ENCODE assay signal across 22 cellular contexts in genomic region chr2:189553689-189554088, GRCh38. TPM values are rescaled to one million over a fixed set of nuclear protein-coding genes. Genes with fewer than 3 reads are reported as not detected.
DNase-seq lines count a peak whose midpoint lies in the region; ATAC-seq and TF ChIP-seq lines count a peak whose summit lies in the region.
"Had no signal": no experiment of that assay in that cellular context is flagged by ENCODE, and none has a peak within 500 bp of the region (broad histone marks: within the 10 kb centered on the region; RNA-seq: fewer than 3 reads in every experiment).

No MANE protein-coding gene starts in this region.

- H3K4me3 Mint-ChIP-seq in type B pancreatic cell = peak overlapping the region; percentile 24
- H3K4me3 Mint-ChIP-seq: activated CD4-positive, alpha-beta T cell treated with anti-CD3 and anti-CD28 coated beads, Interleukin-2, amount 10 ng/mL, durations not matched to agents 7 days and 5 days; CD4-positive, CD25-positive, alpha-beta regulatory T cell; stimulated activated effector memory CD8-positive, alpha-beta T cell treated with anti-CD3 and anti-CD28 coated beads, Interleukin-12 subunit alpha, Interleukin-12 subunit beta, amount 100 ng/mL, for 72 hours had no signal

- no peaks in the 10 kb centered on the region for H3K9me3 Mint-ChIP-seq in type B pancreatic cell
- H3K9me3 Mint-ChIP-seq: activated CD4-positive, alpha-beta T cell treated with anti-CD3 and anti-CD28 coated beads, Interleukin-2, amount 10 ng/mL, durations not matched to agents 7 days and 5 days; stimulated activated effector memory CD8-positive, alpha-beta T cell treated with anti-CD3 and anti-CD28 coated beads, Interleukin-12 subunit alpha, Interleukin-12 subunit beta, amount 100 ng/mL, for 72 hours had no signal

- H3K36me3 Mint-ChIP-seq in type B pancreatic cell = no peaks in the 10 kb centered on the region
- H3K36me3 Mint-ChIP-seq: stimulated activated effector memory CD8-positive, alpha-beta T cell treated with anti-CD3 and anti-CD28 coated beads, Interleukin-12 subunit alpha, Interleukin-12 subunit beta, amount 100 ng/mL, for 72 hours had no signal

- WGBS in adrenal gland, 4 donors = 90 to 95% (median 92%) methylated on average over 1 of the region's 1 CpG

- no peaks in the 10 kb centered on the region for H3K9me3 ChIP-seq in adrenal gland (replicated peaks in 1 of 3)
- H3K9me3 ChIP-seq in MG63 = no peaks in the 10 kb centered on the region
- H3K9me3 ChIP-seq: neutrophil had no signal

- no peak overlapping the region for H3K27ac Mint-ChIP-seq in type B pancreatic cell
- H3K27ac Mint-ChIP-seq: activated CD4-positive, alpha-beta T cell treated with anti-CD3 and anti-CD28 coated beads, Interleukin-2, amount 10 ng/mL, durations not matched to agents 7 days and 5 days; stimulated activated effector memory CD8-positive, alpha-beta T cell treated with anti-CD3 and anti-CD28 coated beads, Interleukin-12 subunit alpha, Interleukin-12 subunit beta, amount 100 ng/mL, for 72 hours had no signal

- H3K27me3 Mint-ChIP-seq in type B pancreatic cell = no peaks in the 10 kb centered on the region
- H3K27me3 Mint-ChIP-seq: activated CD4-positive, alpha-beta T cell treated with anti-CD3 and anti-CD28 coated beads, Interleukin-2, amount 10 ng/mL, durations not matched to agents 7 days and 5 days had no signal

- no peaks in the 10 kb centered on the region for H3K36me3 ChIP-seq in adrenal gland (replicated peaks in 1 of 2)
- no peaks in the 10 kb centered on the region for H3K36me3 ChIP-seq in MG63

- no peak for ATAC-seq in HG03025 (IDR thresholded peaks at IDR 0.05; ENCODE audit: low FRiP score, unreplicated experiment)
- ATAC-seq: stimulated activated effector memory CD8-positive, alpha-beta T cell treated with anti-CD3 and anti-CD28 coated beads, Interleukin-12 subunit alpha, Interleukin-12 subunit beta, amount 100 ng/mL, for 72 hours had no signal

- H3K4me3 ChIP-seq in adrenal gland (no peak overlapping the region), MG63 (no peak overlapping the region)
- H3K4me3 ChIP-seq: SK-N-MC, skin epidermis had no signal

- intact Hi-C loops in adrenal gland (cut with DNase I) = no loop called here

- TF ChIP-seq CTCF in adrenal gland (IDR thresholded peaks at IDR 0.05) (no peak), type B pancreatic cell (conservative IDR thresholded peaks at IDR 0.05) (no peak)

- TF ChIP-seq POLR2A in adrenal gland (IDR thresholded peaks at IDR 0.05) = no peak

- H3K4me1 Mint-ChIP-seq in type B pancreatic cell (ENCODE audit: unreplicated experiment) = peaks cover 30% of the 10 kb centered on the region
- H3K4me1 Mint-ChIP-seq: activated CD4-positive, alpha-beta T cell treated with anti-CD3 and anti-CD28 coated beads, Interleukin-2, amount 10 ng/mL, durations not matched to agents 7 days and 5 days; stimulated activated effector memory CD8-positive, alpha-beta T cell treated with anti-CD3 and anti-CD28 coated beads, Interleukin-12 subunit alpha, Interleukin-12 subunit beta, amount 100 ng/mL, for 72 hours had no signal

- peaks cover 59 to 85% of the 10 kb centered on the region in 2 donors for H3K4me1 ChIP-seq in adrenal gland (replicated peaks in 1 of 2)

- peak; percentile 15 for DNase-seq in HT1080 (ENCODE audit: low read depth)
- no peak for DNase-seq in adrenal gland
- DNase-seq in kidney tubule cell (ENCODE audit: low spot score) = peak; percentile 51
- no peak for DNase-seq in type B pancreatic cell (ENCODE audit: extremely low spot score, unreplicated experiment)
- DNase-seq in stimulated activated CD4-positive, alpha-beta T cell treated with anti-CD3 and anti-CD28 coated beads, Interleukin-2, amount 100 ng/mL, for 24 hours = no peak
- no peak for DNase-seq in MG63
- DNase-seq: activated CD4-positive, alpha-beta T cell treated with anti-CD3 and anti-CD28 coated beads, Interleukin-2, amount 10 ng/mL, durations not matched to agents 7 days and 5 days; activated naive CD4-positive, alpha-beta T cell; activated T-cell treated with anti-CD3 and anti-CD28 coated beads, Interleukin-2, amount 50 U/mL, for 48 hours; CD4-positive, CD25-positive, alpha-beta regulatory T cell; DMS 273 treated with DMSO at 0.1 percent for 48 hours; effector memory CD4-positive, alpha-beta T cell; Kasumi-1; NCI-H1048; NCI-H187 treated with DMSO at 0.1 percent for 48 hours; NCI-H524 treated with DMSO at 0.1 percent for 48 hours; T-helper 2 cell had no signal

- H3K27ac ChIP-seq in adrenal gland = peak overlapping the region in 4 of 5 donors; percentile 37 to 80 (median 62)
- H3K27ac ChIP-seq: neutrophil, SK-N-MC had no signal

- H3K27me3 ChIP-seq in adrenal gland (no peaks in the 10 kb centered on the region), MG63 (no peaks in the 10 kb centered on the region)
- H3K27me3 ChIP-seq: neutrophil had no signal

RNA-seq across cellular contexts. Expression of gene SLC40A1, which starts 26.9 kb away (rescaled TPM):
- total RNA-seq in HT1080 (2014; rRNA removed; shearing (Covaris generic)) = 0.29 and 0.57 TPM in 2 replicates
- 0.75 and 0.88 TPM in 2 replicates for polyA plus RNA-seq in HT1080 (2015; cell fraction: cytosol; rRNA removed)
- 0.38 and 0.58 TPM in 2 replicates for polyA plus RNA-seq in HT1080 (2015; cell fraction: nucleus; rRNA removed)
- total RNA-seq in adrenal gland (1,000 to 10,000 TPM in 5 of 8 donors, 100 to 1,000 TPM in 2, 10 to 100 TPM in 1; 84.1 to 3,561 (median 1,319) TPM), type B pancreatic cell (ENCODE audit: low replicate concordance) (23.0 and 78.9 TPM in 2 replicates)
- 100 to 1,000 TPM; 115 to 215 (median 154) TPM for polyA plus RNA-seq in adrenal gland
- 0.13 TPM in 1 of 2 replicates, not detected in the other for total RNA-seq in MG63 (2014; rRNA removed; shearing (Covaris generic); ENCODE audit: low replicate concordance)

Comparison
In these comparisons a context has a peak if more than half of its experiments do, and no peak if none do; other contexts are left out.
1. DNase-seq: peak in HT1080 (single experiment) and kidney tubule cell (single experiment); none in adrenal gland (0 of 7), type B pancreatic cell (single experiment), stimulated activated CD4-positive, alpha-beta T cell treated with anti-CD3 and anti-CD28 coated beads, Interleukin-2, amount 100 ng/mL, for 24 hours (0 of 2) and MG63 (single experiment).
2. RNA of gene SLC40A1, which starts 26.9 kb away (total RNA-seq): 84.1 to 3,561 TPM in adrenal gland and 23.0 to 78.9 TPM in type B pancreatic cell; 0.29 to 0.57 TPM in HT1080 and 0.13 TPM in MG63; every median in the first group is over 10 times any median in the second.